ENCODE assay signal across 29 cellular contexts in genomic region chr12:75101805-75102204, GRCh38.
"Had no signal": no experiment of that assay in that cellular context is flagged by ENCODE, and none has a peak within 500 bp of the region (broad histone marks: within the 10 kb centered on the region; RNA-seq: fewer than 3 reads in every experiment).

No MANE protein-coding gene starts in this region.

- H3K4me3 Mint-ChIP-seq: stimulated activated effector memory CD8-positive, alpha-beta T cell treated with anti-CD3 and anti-CD28 coated beads, Interleukin-12 subunit alpha, Interleukin-12 subunit beta, amount 100 ng/mL, for 72 hours; stimulated activated memory B cell treated with anti-CD40 and anti-IgM and Interleukin-4, amounts not matched to agents 10 μg/mL and 1 μg/mL and 100 μg/mL, for 72 hours; stimulated activated naive B cell treated with anti-CD40 and anti-IgM and Interleukin-4, amounts not matched to agents 10 μg/mL and 1 μg/mL and 100 μg/mL, for 72 hours; stimulated activated naive CD8-positive, alpha-beta T cell treated with anti-CD3 and anti-CD28 coated beads, Interleukin-15, amount 100 ng/mL, for 72 hours; stimulated activated naive CD8-positive, alpha-beta T cell treated with anti-CD3 and anti-CD28 coated beads, Interleukin-15, Interleukin-2, amounts not matched to agents 100 ng/mL and 50 ng/mL, for 24 hours; type B pancreatic cell had no signal

- H3K36me3 Mint-ChIP-seq: stimulated activated effector memory CD8-positive, alpha-beta T cell treated with anti-CD3 and anti-CD28 coated beads, Interleukin-12 subunit alpha, Interleukin-12 subunit beta, amount 100 ng/mL, for 72 hours; stimulated activated memory B cell treated with anti-CD40 and anti-IgM and Interleukin-4, amounts not matched to agents 10 μg/mL and 1 μg/mL and 100 μg/mL, for 72 hours; stimulated activated naive B cell treated with anti-CD40 and anti-IgM and Interleukin-4, amounts not matched to agents 10 μg/mL and 1 μg/mL and 100 μg/mL, for 72 hours; type B pancreatic cell had no signal

- H3K27ac Mint-ChIP-seq: stimulated activated effector memory CD8-positive, alpha-beta T cell treated with anti-CD3 and anti-CD28 coated beads, Interleukin-12 subunit alpha, Interleukin-12 subunit beta, amount 100 ng/mL, for 72 hours; stimulated activated memory B cell treated with anti-CD40 and anti-IgM and Interleukin-4, amounts not matched to agents 10 μg/mL and 1 μg/mL and 100 μg/mL, for 72 hours; stimulated activated naive B cell treated with anti-CD40 and anti-IgM and Interleukin-4, amounts not matched to agents 10 μg/mL and 1 μg/mL and 100 μg/mL, for 72 hours; stimulated activated naive CD8-positive, alpha-beta T cell treated with anti-CD3 and anti-CD28 coated beads, Interleukin-15, amount 100 ng/mL, for 72 hours; stimulated activated naive CD8-positive, alpha-beta T cell treated with anti-CD3 and anti-CD28 coated beads, Interleukin-15, Interleukin-2, amounts not matched to agents 100 ng/mL and 50 ng/mL, for 24 hours; type B pancreatic cell had no signal

- H3K9me3 Mint-ChIP-seq: stimulated activated effector memory CD8-positive, alpha-beta T cell treated with anti-CD3 and anti-CD28 coated beads, Interleukin-12 subunit alpha, Interleukin-12 subunit beta, amount 100 ng/mL, for 72 hours; stimulated activated memory B cell treated with anti-CD40 and anti-IgM and Interleukin-4, amounts not matched to agents 10 μg/mL and 1 μg/mL and 100 μg/mL, for 72 hours; stimulated activated naive B cell treated with anti-CD40 and anti-IgM and Interleukin-4, amounts not matched to agents 10 μg/mL and 1 μg/mL and 100 μg/mL, for 72 hours; stimulated activated naive CD8-positive, alpha-beta T cell treated with anti-CD3 and anti-CD28 coated beads, Interleukin-15, amount 100 ng/mL, for 72 hours; stimulated activated naive CD8-positive, alpha-beta T cell treated with anti-CD3 and anti-CD28 coated beads, Interleukin-15, Interleukin-2, amounts not matched to agents 100 ng/mL and 50 ng/mL, for 24 hours; type B pancreatic cell had no signal

- H3K4me1 ChIP-seq: stomach, suprapubic skin, testis, thyroid gland, tibial artery, tibial nerve, transverse colon, upper lobe of left lung, upper lobe of right lung, uterus, vagina had no signal

- H3K27me3 Mint-ChIP-seq: stimulated activated memory B cell treated with anti-CD40 and anti-IgM and Interleukin-4, amounts not matched to agents 10 μg/mL and 1 μg/mL and 100 μg/mL, for 72 hours; stimulated activated naive B cell treated with anti-CD40 and anti-IgM and Interleukin-4, amounts not matched to agents 10 μg/mL and 1 μg/mL and 100 μg/mL, for 72 hours; stimulated activated naive CD8-positive, alpha-beta T cell treated with anti-CD3 and anti-CD28 coated beads, Interleukin-15, amount 100 ng/mL, for 72 hours; stimulated activated naive CD8-positive, alpha-beta T cell treated with anti-CD3 and anti-CD28 coated beads, Interleukin-15, Interleukin-2, amounts not matched to agents 100 ng/mL and 50 ng/mL, for 24 hours; type B pancreatic cell had no signal

- H3K4me1 Mint-ChIP-seq: stimulated activated effector memory CD8-positive, alpha-beta T cell treated with anti-CD3 and anti-CD28 coated beads, Interleukin-12 subunit alpha, Interleukin-12 subunit beta, amount 100 ng/mL, for 72 hours; stimulated activated memory B cell treated with anti-CD40 and anti-IgM and Interleukin-4, amounts not matched to agents 10 μg/mL and 1 μg/mL and 100 μg/mL, for 72 hours; stimulated activated naive B cell treated with anti-CD40 and anti-IgM and Interleukin-4, amounts not matched to agents 10 μg/mL and 1 μg/mL and 100 μg/mL, for 72 hours; stimulated activated naive CD8-positive, alpha-beta T cell treated with anti-CD3 and anti-CD28 coated beads, Interleukin-15, amount 100 ng/mL, for 72 hours had no signal

- H3K9me3 ChIP-seq: stomach, suprapubic skin, testis, thoracic aorta, thyroid gland, tibial artery, tibial nerve, transverse colon, upper lobe of left lung, upper lobe of right lung, uterus, vagina had no signal

- H3K27me3 ChIP-seq: stomach, suprapubic skin, testis, thyroid gland, tibial artery, tibial nerve, transverse colon, upper lobe of left lung, upper lobe of right lung, uterus, vagina had no signal

- DNase-seq: stimulated activated CD4-positive, alpha-beta T cell treated with anti-CD3 and anti-CD28 coated beads, Interleukin-2, amount 100 ng/mL, for 48 hours; stimulated activated CD4-positive, alpha-beta T cell treated with anti-CD3 and anti-CD28 coated beads, Interleukin-4, amount 100 ng/mL, for 1 hour; stimulated activated CD4-positive, alpha-beta T cell treated with anti-CD3 and anti-CD28 coated beads, Interleukin-4, amount 100 ng/mL, for 24 hours; stimulated activated CD4-positive, alpha-beta T cell treated with anti-CD3 and anti-CD28 coated beads, Interleukin-4, amount 100 ng/mL, for 4 hours; stimulated activated CD8-positive, alpha-beta memory T cell treated with anti-CD3 and anti-CD28 coated beads, Interleukin-4, amount 100 ng/mL, for 48 hours; stimulated activated naive B cell treated with anti-CD40 and anti-IgM and Interleukin-4, amounts not matched to agents 10 μg/mL and 1 μg/mL and 100 μg/mL, for 72 hours; stimulated activated naive CD4-positive, alpha-beta T cell; stimulated activated naive CD4-positive, alpha-beta T cell treated with Interleukin-2 at 50 U/mL for 16 hours; stimulated activated naive CD8-positive, alpha-beta T cell treated with anti-CD3 and anti-CD28 coated beads, Interleukin-15, amount 100 ng/mL, for 72 hours; stimulated activated naive CD8-positive, alpha-beta T cell treated with anti-CD3 and anti-CD28 coated beads, Interleukin-15, Interleukin-2, amounts not matched to agents 100 U/mL and 50 U/mL, for 24 hours; stomach; substantia nigra; testis; thyroid gland; tibial artery; transverse colon; trophoblast cell; upper lobe of left lung; upper lobe of right lung; uterus had no signal

- H3K36me3 ChIP-seq: stomach, suprapubic skin, thoracic aorta, thyroid gland, tibial artery, tibial nerve, transverse colon, upper lobe of left lung, upper lobe of right lung, uterus, vagina had no signal

- FAIRE-seq: urothelium cell line had no signal

- H3K4me3 ChIP-seq: stomach, suprapubic skin, testis, thoracic aorta, thyroid gland, tibial artery, tibial nerve, transverse colon, upper lobe of left lung, upper lobe of right lung, uterus, vagina had no signal

- ATAC-seq: stimulated activated effector memory CD8-positive, alpha-beta T cell treated with anti-CD3 and anti-CD28 coated beads, Interleukin-12 subunit alpha, Interleukin-12 subunit beta, amount 100 ng/mL, for 72 hours; stimulated activated memory B cell treated with anti-CD40 and anti-IgM and Interleukin-4, amounts not matched to agents 10 μg/mL and 1 μg/mL and 100 μg/mL, for 72 hours; stimulated activated naive B cell treated with anti-CD40 and anti-IgM and Interleukin-4, amounts not matched to agents 10 μg/mL and 1 μg/mL and 100 μg/mL, for 72 hours; stimulated activated naive CD8-positive, alpha-beta T cell treated with anti-CD3 and anti-CD28 coated beads, Interleukin-15, amount 100 ng/mL, for 72 hours; stimulated activated naive CD8-positive, alpha-beta T cell treated with anti-CD3 and anti-CD28 coated beads, Interleukin-15, Interleukin-2, amounts not matched to agents 100 U/mL and 50 U/mL, for 24 hours; upper lobe of right lung had no signal

- H3K27ac ChIP-seq: stomach, suprapubic skin, testis, thoracic aorta, thyroid gland, tibial artery, tibial nerve, transverse colon, upper lobe of left lung, upper lobe of right lung, uterus, vagina had no signal
